In the genomic region with DNA sequence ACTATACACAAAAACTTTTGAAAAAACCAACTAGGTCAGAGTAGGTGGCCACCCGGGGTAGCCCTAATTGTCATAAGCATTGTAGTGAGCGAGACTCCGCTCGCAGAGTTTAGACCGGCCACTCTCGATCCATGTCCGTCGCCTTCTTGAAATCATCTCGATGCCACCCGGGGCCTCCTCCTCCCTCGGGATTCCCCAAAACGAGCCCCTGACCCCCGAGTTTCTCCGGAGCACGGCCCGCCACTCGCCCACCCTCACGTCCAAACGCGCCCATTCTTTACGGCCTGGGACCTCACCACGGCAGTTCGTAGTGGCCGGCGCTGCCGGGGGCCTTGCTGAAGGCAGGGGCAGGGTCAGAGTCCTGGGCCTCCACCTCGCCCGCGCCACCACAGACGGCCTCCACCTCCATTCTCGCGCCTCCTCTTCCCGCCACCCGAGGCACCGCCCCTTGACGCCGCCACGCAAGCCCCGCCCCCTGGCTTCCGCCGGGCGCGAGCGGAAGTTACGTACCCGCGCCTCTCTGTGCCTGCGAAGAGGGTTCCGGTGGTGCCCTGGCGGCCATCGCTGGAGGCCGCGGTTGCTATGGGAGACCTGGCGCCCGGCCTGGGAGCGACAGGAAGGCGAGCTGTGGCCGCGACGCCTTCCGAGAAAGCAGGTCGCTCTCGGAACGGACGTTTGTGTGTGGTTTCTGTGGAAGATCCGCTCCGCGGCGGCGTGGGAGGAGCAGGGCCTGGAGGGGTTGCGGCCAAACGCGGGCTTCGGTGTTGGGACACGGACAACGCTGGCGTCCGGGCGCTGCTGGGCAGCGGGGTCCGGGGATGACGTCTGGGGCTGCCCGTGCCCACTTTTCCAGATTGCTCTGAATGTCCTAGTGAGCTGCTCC, we compare ENCODE assay signal across 9 cellular contexts. TPM values are rescaled to one million over a fixed set of nuclear protein-coding genes. Genes with fewer than 3 reads are reported as not detected.
A peak's percentile ranks its signal among the peaks of the same experiment; 100 is the strongest.
DNase-seq lines count a peak whose midpoint lies in the region; ATAC-seq, FAIRE-seq and TF ChIP-seq lines count a peak whose summit lies in the region.
"Had no signal": no experiment of that assay in that cellular context is flagged by ENCODE, and none has a peak within 500 bp of the region (broad histone marks: within the 10 kb centered on the region; RNA-seq: fewer than 3 reads in every experiment).

A gene (minus strand): TSS at position 425 of the 883 bp plus-strand sequence. CDS start 16 bp downstream, at position 409.

- peaks cover 0 to 8% of the 10 kb centered on the region in 2 donors for H3K36me3 ChIP-seq in kidney (ENCODE audit: control insufficient read depth in 1 of 2, insufficient read depth in 2 of 2, low read length in 2 of 2)

- peak within 1 kb of the TSS; percentile 96 to 98 for H3K27ac ChIP-seq in kidney (ENCODE audit: low read depth in 2 of 2, low read length in 2 of 2)

- H3K9ac ChIP-seq in kidney (ENCODE audit: low read length in 2 of 2), result peak within 1 kb of the TSS; percentile 74 to 99

- H3K9me3 ChIP-seq in kidney (ENCODE audit: control insufficient read depth in 1 of 2, low read length in 2 of 2), result no peaks in the 10 kb centered on the region

- intact Hi-C loops in kidney (cut with DNase I), result no loop called here

- DNase-seq in AG10803 (ENCODE audit: low read depth) (peak; percentile 97), NCI-H446 (lab: John Stamatoyannopoulos, UW) (peak; percentile 66 to 88), cerebellar nuclear complex (lab: John Stamatoyannopoulos, UW) (peak; percentile 90 to 93), kidney (peak; percentile 99)
- DNase-seq in activated CD4-positive, CD25-positive, alpha-beta regulatory T cell treated with anti-CD3 and anti-CD28 coated beads, Interleukin-2, amount 50 U/mL, for 72 hours, result peak; percentile 99
- peak; percentile 97 for DNase-seq in stimulated activated CD4-positive, alpha-beta T cell treated with anti-CD3 and anti-CD28 coated beads, Interleukin-15, amount 100 ng/mL, for 24 hours

- no peak for FAIRE-seq in kidney (lab: Jason Lieb, UNC)
- FAIRE-seq: islet of Langerhans had no signal

- TF ChIP-seq CTCF in AG10803 (conservative IDR thresholded peaks at IDR 0.05; ENCODE audit: low read length), result no peak; the same call in 1 of the 2 replicates
- TF ChIP-seq CTCF in kidney (IDR thresholded peaks at IDR 0.05; ENCODE audit: borderline replicate concordance, extremely low read depth, insufficient read depth), result peak; percentile 45

- H3K4me3 ChIP-seq in AG10803 (ENCODE audit: low read length), result peak within 1 kb of the TSS; percentile 94
- H3K4me3 ChIP-seq in kidney (ENCODE audit: low read length in 2 of 2), result peak within 1 kb of the TSS; percentile 94 to 98

- peaks cover 5 to 9% of the 10 kb centered on the region in 2 donors for H3K4me1 ChIP-seq in kidney (ENCODE audit: control insufficient read depth in 1 of 2, insufficient read depth in 1 of 2, low read depth in 1 of 2, low read length in 2 of 2)

- ATAC-seq in GM19023 (IDR thresholded peaks at IDR 0.05; ENCODE audit: unreplicated experiment) (peak; percentile 96), HG03280 (IDR thresholded peaks at IDR 0.05; ENCODE audit: unreplicated experiment) (peak; percentile 95)

RNA-seq across cellular contexts. Expression of the gene that starts here (rescaled TPM):
- total RNA-seq in kidney, result 21.1 TPM
- 16.2 TPM for polyA plus RNA-seq in kidney (ENCODE audit: insufficient read depth, low read depth, low replicate concordance)

Comparison
In these comparisons a context has a peak if more than half of its experiments do, and no peak if none do; other contexts are left out.
1. Peak in every context shown above with its lines: DNase-seq, ATAC-seq, H3K4me3 ChIP-seq and H3K27ac ChIP-seq.